Comparison of ENCODE assay signal across 1 cellular context in the genomic region with DNA sequence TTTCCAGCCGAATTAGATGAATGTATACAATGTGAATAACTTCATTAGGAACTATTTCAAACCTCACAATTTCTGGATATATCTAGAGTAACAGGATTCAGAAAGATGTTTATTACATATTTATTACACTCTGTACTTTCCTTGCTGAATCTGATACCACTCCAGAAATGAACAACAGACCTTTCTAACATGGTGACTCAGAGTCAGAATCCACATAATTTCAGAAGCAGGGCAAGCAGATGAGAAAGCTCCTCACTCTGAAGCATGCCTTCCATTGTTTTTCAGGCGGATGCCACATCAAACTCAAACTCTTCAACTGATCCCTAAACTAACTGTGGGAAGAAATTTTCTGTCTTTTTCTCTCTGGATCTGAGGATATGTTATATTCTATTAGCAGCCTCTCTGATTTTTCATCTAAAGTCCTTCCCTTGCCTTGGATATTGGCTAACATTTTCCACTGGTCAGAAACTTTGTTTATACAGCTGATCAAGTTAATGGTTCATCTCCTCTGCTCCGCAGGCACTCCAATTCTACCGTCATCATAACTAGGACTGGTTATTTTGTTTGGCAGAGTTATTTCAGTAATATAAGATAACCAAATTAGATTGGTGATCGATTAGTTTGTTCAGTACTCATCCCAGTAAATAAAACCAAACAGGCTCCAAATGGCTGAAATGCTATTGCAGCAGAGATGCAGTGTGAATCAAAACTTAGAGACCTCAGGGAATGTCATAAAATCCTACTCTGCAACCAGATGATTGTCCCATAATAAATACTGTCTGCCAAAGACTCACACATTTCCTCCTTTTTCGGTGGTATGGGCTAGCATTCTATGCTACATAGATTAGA.
TF ChIP-seq lines count a peak whose summit lies in the region.

No MANE protein-coding gene starts in this region.

TF ChIP-seq in SK-N-SH, 30 proteins besides CTCF, POLR2A, EP300 and RAD21 (continued from another document):
- TF ChIP-seq, protein P1, sequence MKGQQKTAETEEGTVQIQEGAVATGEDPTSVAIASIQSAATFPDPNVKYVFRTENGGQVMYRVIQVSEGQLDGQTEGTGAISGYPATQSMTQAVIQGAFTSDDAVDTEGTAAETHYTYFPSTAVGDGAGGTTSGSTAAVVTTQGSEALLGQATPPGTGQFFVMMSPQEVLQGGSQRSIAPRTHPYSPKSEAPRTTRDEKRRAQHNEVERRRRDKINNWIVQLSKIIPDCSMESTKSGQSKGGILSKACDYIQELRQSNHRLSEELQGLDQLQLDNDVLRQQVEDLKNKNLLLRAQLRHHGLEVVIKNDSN (IDR thresholded peaks at IDR 0.05; ENCODE audit: borderline replicate concordance, low read depth) = no peak
- TF ChIP-seq FOXJ3 (CRISPR knock-in tag; IDR thresholded peaks at IDR 0.05) (no peak), POLR2AphosphoS5 (IDR thresholded peaks at IDR 0.05; ENCODE audit: low read depth, low read length) (no peak), ELF1 (IDR thresholded peaks at IDR 0.05) (no peak)
- TF ChIP-seq, protein P2, sequence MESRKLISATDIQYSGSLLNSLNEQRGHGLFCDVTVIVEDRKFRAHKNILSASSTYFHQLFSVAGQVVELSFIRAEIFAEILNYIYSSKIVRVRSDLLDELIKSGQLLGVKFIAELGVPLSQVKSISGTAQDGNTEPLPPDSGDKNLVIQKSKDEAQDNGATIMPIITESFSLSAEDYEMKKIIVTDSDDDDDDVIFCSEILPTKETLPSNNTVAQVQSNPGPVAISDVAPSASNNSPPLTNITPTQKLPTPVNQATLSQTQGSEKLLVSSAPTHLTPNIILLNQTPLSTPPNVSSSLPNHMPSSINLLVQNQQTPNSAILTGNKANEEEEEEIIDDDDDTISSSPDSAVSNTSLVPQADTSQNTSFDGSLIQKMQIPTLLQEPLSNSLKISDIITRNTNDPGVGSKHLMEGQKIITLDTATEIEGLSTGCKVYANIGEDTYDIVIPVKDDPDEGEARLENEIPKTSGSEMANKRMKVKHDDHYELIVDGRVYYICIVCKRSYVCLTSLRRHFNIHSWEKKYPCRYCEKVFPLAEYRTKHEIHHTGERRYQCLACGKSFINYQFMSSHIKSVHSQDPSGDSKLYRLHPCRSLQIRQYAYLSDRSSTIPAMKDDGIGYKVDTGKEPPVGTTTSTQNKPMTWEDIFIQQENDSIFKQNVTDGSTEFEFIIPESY (IDR thresholded peaks at IDR 0.05; ENCODE audit: borderline replicate concordance, low read depth) = no peak
- TF ChIP-seq, protein P3, sequence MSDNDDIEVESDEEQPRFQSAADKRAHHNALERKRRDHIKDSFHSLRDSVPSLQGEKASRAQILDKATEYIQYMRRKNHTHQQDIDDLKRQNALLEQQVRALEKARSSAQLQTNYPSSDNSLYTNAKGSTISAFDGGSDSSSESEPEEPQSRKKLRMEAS (IDR thresholded peaks at IDR 0.05; ENCODE audit: low read depth) = no peak
- TF ChIP-seq, protein P4, sequence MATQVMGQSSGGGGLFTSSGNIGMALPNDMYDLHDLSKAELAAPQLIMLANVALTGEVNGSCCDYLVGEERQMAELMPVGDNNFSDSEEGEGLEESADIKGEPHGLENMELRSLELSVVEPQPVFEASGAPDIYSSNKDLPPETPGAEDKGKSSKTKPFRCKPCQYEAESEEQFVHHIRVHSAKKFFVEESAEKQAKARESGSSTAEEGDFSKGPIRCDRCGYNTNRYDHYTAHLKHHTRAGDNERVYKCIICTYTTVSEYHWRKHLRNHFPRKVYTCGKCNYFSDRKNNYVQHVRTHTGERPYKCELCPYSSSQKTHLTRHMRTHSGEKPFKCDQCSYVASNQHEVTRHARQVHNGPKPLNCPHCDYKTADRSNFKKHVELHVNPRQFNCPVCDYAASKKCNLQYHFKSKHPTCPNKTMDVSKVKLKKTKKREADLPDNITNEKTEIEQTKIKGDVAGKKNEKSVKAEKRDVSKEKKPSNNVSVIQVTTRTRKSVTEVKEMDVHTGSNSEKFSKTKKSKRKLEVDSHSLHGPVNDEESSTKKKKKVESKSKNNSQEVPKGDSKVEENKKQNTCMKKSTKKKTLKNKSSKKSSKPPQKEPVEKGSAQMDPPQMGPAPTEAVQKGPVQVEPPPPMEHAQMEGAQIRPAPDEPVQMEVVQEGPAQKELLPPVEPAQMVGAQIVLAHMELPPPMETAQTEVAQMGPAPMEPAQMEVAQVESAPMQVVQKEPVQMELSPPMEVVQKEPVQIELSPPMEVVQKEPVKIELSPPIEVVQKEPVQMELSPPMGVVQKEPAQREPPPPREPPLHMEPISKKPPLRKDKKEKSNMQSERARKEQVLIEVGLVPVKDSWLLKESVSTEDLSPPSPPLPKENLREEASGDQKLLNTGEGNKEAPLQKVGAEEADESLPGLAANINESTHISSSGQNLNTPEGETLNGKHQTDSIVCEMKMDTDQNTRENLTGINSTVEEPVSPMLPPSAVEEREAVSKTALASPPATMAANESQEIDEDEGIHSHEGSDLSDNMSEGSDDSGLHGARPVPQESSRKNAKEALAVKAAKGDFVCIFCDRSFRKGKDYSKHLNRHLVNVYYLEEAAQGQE (IDR thresholded peaks at IDR 0.05; ENCODE audit: low read depth, low read length) = no peak
